10 cellular contexts compared by ENCODE assay signal in the genomic region with DNA sequence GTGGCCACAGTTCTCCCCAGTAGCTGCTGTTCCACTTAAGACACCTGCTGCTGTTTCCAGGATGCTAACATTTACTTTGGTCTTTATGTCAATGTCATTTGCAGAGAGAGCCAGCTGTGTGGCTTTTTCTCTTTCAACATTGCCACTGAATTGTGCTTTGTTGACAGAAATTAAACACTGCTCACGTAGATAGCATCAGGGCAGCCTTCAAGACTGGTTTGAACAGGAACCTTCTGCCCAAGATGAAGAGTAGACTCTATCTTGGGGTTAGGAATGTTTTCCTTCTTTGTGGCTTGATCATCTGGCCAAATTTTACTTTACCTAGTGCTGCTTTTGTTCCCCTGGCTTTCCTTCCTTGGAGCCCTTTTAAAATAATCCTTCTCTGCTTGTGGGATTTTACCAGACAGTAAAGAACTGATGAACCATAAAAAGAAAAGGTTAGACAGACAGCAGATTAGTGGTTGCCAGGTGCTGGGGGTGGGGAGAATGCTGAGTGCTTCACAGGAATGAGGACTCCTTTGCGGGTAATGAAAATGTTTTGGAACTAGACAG. TPM values are rescaled to one million over a fixed set of nuclear protein-coding genes. Genes with fewer than 3 reads are reported as not detected.
DNase-seq lines count a peak whose midpoint lies in the region; ATAC-seq and TF ChIP-seq lines count a peak whose summit lies in the region.
"Had no signal": no experiment of that assay in that cellular context is flagged by ENCODE, and none has a peak within 500 bp of the region (broad histone marks: within the 10 kb centered on the region; RNA-seq: fewer than 3 reads in every experiment).

No MANE protein-coding gene starts in this region.

- no peaks in the 10 kb centered on the region for H3K9me3 Mint-ChIP-seq in activated CD8-positive, alpha-beta memory T cell treated with anti-CD3 and anti-CD28 coated beads, Interleukin-2, amount 10 ng/mL, durations not matched to agents 7 days and 5 days (ENCODE audit: low read depth)
- H3K9me3 Mint-ChIP-seq in stimulated activated naive B cell treated with anti-CD40 and anti-IgM and Interleukin-4, amounts not matched to agents 10 μg/mL and 1 μg/mL and 100 μg/mL, for 72 hours, result no peaks in the 10 kb centered on the region

- CTCF ChIA-PET in activated CD8-positive, alpha-beta memory T cell treated with anti-CD3 and anti-CD28 coated beads, Interleukin-2, amount 10 ng/mL, durations not matched to agents 7 days and 5 days (lab: Charles Lee), result interaction anchor here (1.0 to 1.7 kb wide), 4 partner anchors 19 to 28 kb away, joined by 3 to 5 read pairs (median 4); a partner anchor contains a TSS

- peak; percentile 50 for DNase-seq in activated CD8-positive, alpha-beta memory T cell treated with anti-CD3 and anti-CD28 coated beads, Interleukin-2, amount 10 ng/mL, durations not matched to agents 7 days and 5 days
- no peak for DNase-seq in activated CD8-positive, alpha-beta memory T cell treated with anti-CD3 and anti-CD28 coated beads, Interleukin-2, amount 50 U/mL, for 48 hours
- DNase-seq in NCI-H345 (lab: John Stamatoyannopoulos, UW), result peak; percentile 79
- peak; percentile 5 for DNase-seq in effector CD8-positive, alpha-beta T cell (lab: John Stamatoyannopoulos, UW)
- peak; percentile 40 for DNase-seq in stimulated activated naive B cell treated with anti-CD40 and anti-IgM and Interleukin-4, amounts not matched to agents 10 μg/mL and 1 μg/mL and 100 μg/mL, for 72 hours
- no peak for DNase-seq in AG08396 (ENCODE audit: low spot score)
- DNase-seq: NCI-H1694 treated with DMSO at 0.1 percent for 48 hours had no signal

- no peaks in the 10 kb centered on the region for H3K27me3 Mint-ChIP-seq in activated CD8-positive, alpha-beta memory T cell treated with anti-CD3 and anti-CD28 coated beads, Interleukin-2, amount 10 ng/mL, durations not matched to agents 7 days and 5 days
- no peaks in the 10 kb centered on the region for H3K27me3 Mint-ChIP-seq in stimulated activated naive B cell treated with anti-CD40 and anti-IgM and Interleukin-4, amounts not matched to agents 10 μg/mL and 1 μg/mL and 100 μg/mL, for 72 hours
- H3K27me3 Mint-ChIP-seq: B cell had no signal

- H3K4me3 Mint-ChIP-seq in activated CD8-positive, alpha-beta memory T cell treated with anti-CD3 and anti-CD28 coated beads, Interleukin-2, amount 10 ng/mL, durations not matched to agents 7 days and 5 days, result no peak overlapping the region
- peak overlapping the region; percentile 18 to 59 for H3K4me3 Mint-ChIP-seq in stimulated activated naive B cell treated with anti-CD40 and anti-IgM and Interleukin-4, amounts not matched to agents 10 μg/mL and 1 μg/mL and 100 μg/mL, for 72 hours
- H3K4me3 Mint-ChIP-seq: B cell had no signal

- H3K27ac Mint-ChIP-seq in activated CD8-positive, alpha-beta memory T cell treated with anti-CD3 and anti-CD28 coated beads, Interleukin-2, amount 10 ng/mL, durations not matched to agents 7 days and 5 days, result peak overlapping the region; percentile 86
- peak overlapping the region; percentile 80 for H3K27ac Mint-ChIP-seq in stimulated activated naive B cell treated with anti-CD40 and anti-IgM and Interleukin-4, amounts not matched to agents 10 μg/mL and 1 μg/mL and 100 μg/mL, for 72 hours
- H3K27ac Mint-ChIP-seq: B cell had no signal

- peaks cover 15% of the 10 kb centered on the region for H3K36me3 Mint-ChIP-seq in activated CD8-positive, alpha-beta memory T cell treated with anti-CD3 and anti-CD28 coated beads, Interleukin-2, amount 10 ng/mL, durations not matched to agents 7 days and 5 days
- peaks cover 9 to 17% of the 10 kb centered on the region in 2 donors for H3K36me3 Mint-ChIP-seq in stimulated activated naive B cell treated with anti-CD40 and anti-IgM and Interleukin-4, amounts not matched to agents 10 μg/mL and 1 μg/mL and 100 μg/mL, for 72 hours

- peaks cover 52% of the 10 kb centered on the region for H3K4me1 Mint-ChIP-seq in activated CD8-positive, alpha-beta memory T cell treated with anti-CD3 and anti-CD28 coated beads, Interleukin-2, amount 10 ng/mL, durations not matched to agents 7 days and 5 days
- peaks cover 27 to 63% of the 10 kb centered on the region in 2 donors for H3K4me1 Mint-ChIP-seq in stimulated activated naive B cell treated with anti-CD40 and anti-IgM and Interleukin-4, amounts not matched to agents 10 μg/mL and 1 μg/mL and 100 μg/mL, for 72 hours

- peak; percentile 72 for ATAC-seq in activated CD8-positive, alpha-beta memory T cell treated with anti-CD3 and anti-CD28 coated beads, Interleukin-2, amount 10 ng/mL, durations not matched to agents 7 days and 5 days
- ATAC-seq in stimulated activated naive B cell treated with anti-CD40 and anti-IgM and Interleukin-4, amounts not matched to agents 10 μg/mL and 1 μg/mL and 100 μg/mL, for 72 hours (replicated peaks), result peak; percentile 86
- ATAC-seq in GM18870 (IDR thresholded peaks at IDR 0.05; ENCODE audit: unreplicated experiment) (no peak), SK-N-SH treated with all-trans-retinoic acid at 6 μM for 48 hours (no peak)

TF ChIP-seq in SK-N-SH treated with all-trans-retinoic acid at 6 μM for 48 hours, 23 proteins besides CTCF, POLR2A, EP300 and RAD21 (continues in another document):
- no peak for TF ChIP-seq OSR1 (CRISPR knock-in tag; IDR thresholded peaks at IDR 0.05)
- no peak for TF ChIP-seq ESRRG (CRISPR knock-in tag; IDR thresholded peaks at IDR 0.05)
- no peak for TF ChIP-seq ARNTL (CRISPR knock-in tag; IDR thresholded peaks at IDR 0.05; ENCODE audit: borderline replicate concordance, low read depth)
- TF ChIP-seq, protein P1, sequence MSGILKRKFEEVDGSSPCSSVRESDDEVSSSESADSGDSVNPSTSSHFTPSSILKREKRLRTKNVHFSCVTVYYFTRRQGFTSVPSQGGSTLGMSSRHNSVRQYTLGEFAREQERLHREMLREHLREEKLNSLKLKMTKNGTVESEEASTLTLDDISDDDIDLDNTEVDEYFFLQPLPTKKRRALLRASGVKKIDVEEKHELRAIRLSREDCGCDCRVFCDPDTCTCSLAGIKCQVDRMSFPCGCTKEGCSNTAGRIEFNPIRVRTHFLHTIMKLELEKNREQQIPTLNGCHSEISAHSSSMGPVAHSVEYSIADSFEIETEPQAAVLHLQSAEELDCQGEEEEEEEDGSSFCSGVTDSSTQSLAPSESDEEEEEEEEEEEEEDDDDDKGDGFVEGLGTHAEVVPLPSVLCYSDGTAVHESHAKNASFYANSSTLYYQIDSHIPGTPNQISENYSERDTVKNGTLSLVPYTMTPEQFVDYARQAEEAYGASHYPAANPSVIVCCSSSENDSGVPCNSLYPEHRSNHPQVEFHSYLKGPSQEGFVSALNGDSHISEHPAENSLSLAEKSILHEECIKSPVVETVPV (CRISPR knock-in tag; IDR thresholded peaks at IDR 0.05), result no peak
- TF ChIP-seq ZNF565 (CRISPR knock-in tag; conservative IDR thresholded peaks at IDR 0.05; ENCODE audit: low read depth), result no peak
- TF ChIP-seq, protein P2, sequence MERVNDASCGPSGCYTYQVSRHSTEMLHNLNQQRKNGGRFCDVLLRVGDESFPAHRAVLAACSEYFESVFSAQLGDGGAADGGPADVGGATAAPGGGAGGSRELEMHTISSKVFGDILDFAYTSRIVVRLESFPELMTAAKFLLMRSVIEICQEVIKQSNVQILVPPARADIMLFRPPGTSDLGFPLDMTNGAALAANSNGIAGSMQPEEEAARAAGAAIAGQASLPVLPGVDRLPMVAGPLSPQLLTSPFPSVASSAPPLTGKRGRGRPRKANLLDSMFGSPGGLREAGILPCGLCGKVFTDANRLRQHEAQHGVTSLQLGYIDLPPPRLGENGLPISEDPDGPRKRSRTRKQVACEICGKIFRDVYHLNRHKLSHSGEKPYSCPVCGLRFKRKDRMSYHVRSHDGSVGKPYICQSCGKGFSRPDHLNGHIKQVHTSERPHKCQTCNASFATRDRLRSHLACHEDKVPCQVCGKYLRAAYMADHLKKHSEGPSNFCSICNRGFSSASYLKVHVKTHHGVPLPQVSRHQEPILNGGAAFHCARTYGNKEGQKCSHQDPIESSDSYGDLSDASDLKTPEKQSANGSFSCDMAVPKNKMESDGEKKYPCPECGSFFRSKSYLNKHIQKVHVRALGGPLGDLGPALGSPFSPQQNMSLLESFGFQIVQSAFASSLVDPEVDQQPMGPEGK (CRISPR knock-in tag; IDR thresholded peaks at IDR 0.05; ENCODE audit: borderline replicate concordance), result no peak
- TF ChIP-seq ZFP3 (CRISPR knock-in tag; IDR thresholded peaks at IDR 0.05), result no peak
- TF ChIP-seq ZC3H10 (CRISPR knock-in tag; IDR thresholded peaks at IDR 0.05), result no peak
- TF ChIP-seq TCF4 (CRISPR knock-in tag; IDR thresholded peaks at IDR 0.05; ENCODE audit: borderline replicate concordance), result no peak
- no peak for TF ChIP-seq ZFP30 (CRISPR knock-in tag; IDR thresholded peaks at IDR 0.05)
- TF ChIP-seq, protein P3, sequence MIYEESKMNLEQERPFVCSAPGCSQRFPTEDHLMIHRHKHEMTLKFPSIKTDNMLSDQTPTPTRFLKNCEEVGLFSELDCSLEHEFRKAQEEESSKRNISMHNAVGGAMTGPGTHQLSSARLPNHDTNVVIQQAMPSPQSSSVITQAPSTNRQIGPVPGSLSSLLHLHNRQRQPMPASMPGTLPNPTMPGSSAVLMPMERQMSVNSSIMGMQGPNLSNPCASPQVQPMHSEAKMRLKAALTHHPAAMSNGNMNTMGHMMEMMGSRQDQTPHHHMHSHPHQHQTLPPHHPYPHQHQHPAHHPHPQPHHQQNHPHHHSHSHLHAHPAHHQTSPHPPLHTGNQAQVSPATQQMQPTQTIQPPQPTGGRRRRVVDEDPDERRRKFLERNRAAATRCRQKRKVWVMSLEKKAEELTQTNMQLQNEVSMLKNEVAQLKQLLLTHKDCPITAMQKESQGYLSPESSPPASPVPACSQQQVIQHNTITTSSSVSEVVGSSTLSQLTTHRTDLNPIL (CRISPR knock-in tag; IDR thresholded peaks at IDR 0.05; ENCODE audit: low read depth), result no peak
- no peak for TF ChIP-seq ISL1 (CRISPR knock-in tag; IDR thresholded peaks at IDR 0.05)
- TF ChIP-seq ZNF70 (CRISPR knock-in tag; IDR thresholded peaks at IDR 0.05), result no peak
- no peak for TF ChIP-seq RARB (CRISPR knock-in tag; IDR thresholded peaks at IDR 0.05)

RNA-seq across cellular contexts. Expression of a gene that starts 22.6 kb away (rescaled TPM):
- total RNA-seq in activated CD8-positive, alpha-beta memory T cell treated with anti-CD3 and anti-CD28 coated beads, Interleukin-2, amount 10 ng/mL, durations not matched to agents 7 days and 5 days, result 100 to 1,000 TPM; 139 to 141 TPM

RNA-seq across cellular contexts. Expression of a gene that starts 50.5 kb away (rescaled TPM):
- total RNA-seq in activated CD8-positive, alpha-beta memory T cell treated with anti-CD3 and anti-CD28 coated beads, Interleukin-2, amount 10 ng/mL, durations not matched to agents 7 days and 5 days, result 10 to 100 TPM; 35.5 to 42.4 TPM

Comparison
In these comparisons a context has a peak if more than half of its experiments do, and no peak if none do; other contexts are left out.
1. DNase-seq: peak in activated CD8-positive, alpha-beta memory T cell treated with anti-CD3 and anti-CD28 coated beads, Interleukin-2, amount 10 ng/mL, durations not matched to agents 7 days and 5 days (single experiment), NCI-H345 (single experiment), effector CD8-positive, alpha-beta T cell (single experiment) and stimulated activated naive B cell treated with anti-CD40 and anti-IgM and Interleukin-4, amounts not matched to agents 10 μg/mL and 1 μg/mL and 100 μg/mL, for 72 hours (single experiment); none in activated CD8-positive, alpha-beta memory T cell treated with anti-CD3 and anti-CD28 coated beads, Interleukin-2, amount 50 U/mL, for 48 hours (single experiment) and AG08396 (single experiment).
2. ATAC-seq: peak in activated CD8-positive, alpha-beta memory T cell treated with anti-CD3 and anti-CD28 coated beads, Interleukin-2, amount 10 ng/mL, durations not matched to agents 7 days and 5 days (single experiment) and stimulated activated naive B cell treated with anti-CD40 and anti-IgM and Interleukin-4, amounts not matched to agents 10 μg/mL and 1 μg/mL and 100 μg/mL, for 72 hours (2 of 2); none in GM18870 (single experiment) and SK-N-SH treated with all-trans-retinoic acid at 6 μM for 48 hours (single experiment).